Comparison of ENCODE assay signal across 18 cellular contexts in genomic region chr10:68876919-68877250, GRCh38. TPM values are rescaled to one million over a fixed set of nuclear protein-coding genes. Genes with fewer than 3 reads are reported as not detected.
DNase-seq lines count a peak whose midpoint lies in the region; ATAC-seq and TF ChIP-seq lines count a peak whose summit lies in the region.
"Had no signal": no experiment of that assay in that cellular context is flagged by ENCODE, and none has a peak within 500 bp of the region (broad histone marks: within the 10 kb centered on the region; RNA-seq: fewer than 3 reads in every experiment).

No MANE protein-coding gene starts in this region.

- no peaks in the 10 kb centered on the region for H3K9me3 ChIP-seq in smooth muscle cell (replicated peaks; ENCODE audit: low read depth)
- H3K9me3 ChIP-seq: gastrocnemius medialis had no signal

- H3K36me3 ChIP-seq in smooth muscle cell (ENCODE audit: low read depth) = no peaks in the 10 kb centered on the region
- H3K36me3 ChIP-seq: gastrocnemius medialis had no signal

- H3K9ac ChIP-seq in smooth muscle cell (ENCODE audit: low read depth) = no peak overlapping the region

- H3K4me3 ChIP-seq in smooth muscle cell = no peak overlapping the region
- H3K4me3 ChIP-seq: gastrocnemius medialis, lung had no signal

- no peaks in the 10 kb centered on the region for H4K20me1 ChIP-seq in smooth muscle cell (ENCODE audit: low read depth)

- H3F3A ChIP-seq in smooth muscle cell (ENCODE audit: low read depth) = no peaks in the 10 kb centered on the region

- no peak for TF ChIP-seq CTCF in smooth muscle cell (IDR thresholded peaks at IDR 0.05; ENCODE audit: borderline replicate concordance, insufficient read depth, poor library complexity, severe bottlenecking)

- DNase-seq in NCI-H2107 treated with DMSO at 0.1 percent for 48 hours (lab: John Stamatoyannopoulos, UW; ENCODE audit: unreplicated experiment) (peak; percentile 28), NCI-H2107 (lab: John Stamatoyannopoulos, UW) (no peak), NCI-H510A (lab: John Stamatoyannopoulos, UW) (peak; percentile 35), smooth muscle cell (lab: John Stamatoyannopoulos, UW; ENCODE audit: unreplicated experiment) (no peak), midbrain (lab: John Stamatoyannopoulos, UW) (no peak)
- DNase-seq in activated effector memory CD4-positive, alpha-beta T cell treated with Interleukin-2 at 50 U/mL for 16 hours = no peak
- DNase-seq: activated CD4-positive, alpha-beta T cell treated with anti-CD3 and anti-CD28 coated beads, Interleukin-2, amount 50 U/mL, for 4 hours; activated naive CD4-positive, alpha-beta T cell treated with anti-CD3 and anti-CD28 coated beads for 36 hours; activated T-cell treated with anti-CD3 and anti-CD28 coated beads for 4 hours; cortex of kidney; erythroblast; gastrocnemius medialis; NCI-H1930; RPMI8226 had no signal

- H3K27me3 ChIP-seq in layer of hippocampus (ENCODE audit: control insufficient read depth, insufficient read depth, low read length) (no peaks in the 10 kb centered on the region), smooth muscle cell (ENCODE audit: low read depth) (no peaks in the 10 kb centered on the region)
- H3K27me3 ChIP-seq: gastrocnemius medialis had no signal

- H3K27ac ChIP-seq in layer of hippocampus (ENCODE audit: low read depth, low read length) (peak overlapping the region; percentile 58), smooth muscle cell (ENCODE audit: low read depth) (no peak overlapping the region)

- WGBS in smooth muscle cell (ENCODE audit: low lambda C conversion rate) = 85% methylated on average over 6 of the region's 6 CpGs

- no peak for ATAC-seq in GM21447 (IDR thresholded peaks at IDR 0.05; ENCODE audit: unreplicated experiment)
- ATAC-seq: gastrocnemius medialis had no signal

- no peaks in the 10 kb centered on the region for H3K79me2 ChIP-seq in smooth muscle cell (ENCODE audit: low read depth)

- H3K4me1 ChIP-seq in smooth muscle cell (ENCODE audit: low read depth) = peaks cover 38% of the 10 kb centered on the region

- H2AFZ ChIP-seq in smooth muscle cell (ENCODE audit: low read depth) = peak overlapping the region; percentile 27

- no peak overlapping the region for H3K4me2 ChIP-seq in smooth muscle cell

RNA-seq across cellular contexts. Expression of gene DDX50, which starts 24.2 kb away (rescaled TPM):
- 42.9 and 70.2 TPM in 2 replicates for total RNA-seq in smooth muscle cell
- 35.9 and 38.5 TPM in 2 replicates for polyA plus RNA-seq in smooth muscle cell

RNA-seq across cellular contexts. Expression of gene STOX1, which starts 49.6 kb away (rescaled TPM):
- 0.22 TPM in 1 of 2 replicates, not detected in the other for total RNA-seq in smooth muscle cell
- 0.63 TPM in 1 of 2 replicates, not detected in the other for polyA plus RNA-seq in smooth muscle cell
- polyA plus RNA-seq: CD14-positive monocyte had no signal

Comparison
In these comparisons a context has a peak if more than half of its experiments do, and no peak if none do; other contexts are left out.
1. DNase-seq: peak in NCI-H2107 treated with DMSO at 0.1 percent for 48 hours (single experiment) and NCI-H510A (single experiment); none in NCI-H2107 (single experiment), smooth muscle cell (single experiment), activated effector memory CD4-positive, alpha-beta T cell treated with Interleukin-2 at 50 U/mL for 16 hours (single experiment) and midbrain (single experiment).